In the genomic region with DNA sequence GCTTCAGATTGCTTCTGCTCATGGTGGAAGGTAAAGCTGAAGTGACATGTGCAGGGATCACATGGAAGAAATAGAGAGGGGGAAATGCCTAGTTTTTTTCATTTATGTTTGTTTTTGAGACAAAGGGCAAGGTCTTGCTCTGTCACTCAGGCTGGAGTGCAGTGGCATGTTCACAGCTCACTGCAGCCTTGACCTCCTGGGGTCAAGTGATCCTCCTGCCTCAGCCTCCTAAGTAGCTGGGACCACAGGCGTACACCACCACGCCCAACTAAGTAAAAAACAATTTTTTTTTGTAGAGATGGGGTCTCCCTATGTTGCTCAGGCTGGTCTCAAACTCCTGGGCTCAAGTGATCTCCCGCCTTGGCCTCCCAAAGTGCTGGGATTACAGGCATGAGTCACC, we compare ENCODE assay signal across 6 cellular contexts. TPM values are rescaled to one million over a fixed set of nuclear protein-coding genes. Genes with fewer than 3 reads are reported as not detected.
"Had no signal": no experiment of that assay in that cellular context is flagged by ENCODE, and none has a peak within 500 bp of the region (broad histone marks: within the 10 kb centered on the region; RNA-seq: fewer than 3 reads in every experiment).

No MANE protein-coding gene starts in this region.

RNA-seq across cellular contexts. Expression of a gene that starts 19.6 kb away (rescaled TPM):
- total RNA-seq: OCI-LY7, PC-9, Right ventricle myocardium inferior, Right ventricle myocardium superior, SJCRH30, SJSA1 had no signal
